ENCODE assay signal across 24 cellular contexts in the genomic region with DNA sequence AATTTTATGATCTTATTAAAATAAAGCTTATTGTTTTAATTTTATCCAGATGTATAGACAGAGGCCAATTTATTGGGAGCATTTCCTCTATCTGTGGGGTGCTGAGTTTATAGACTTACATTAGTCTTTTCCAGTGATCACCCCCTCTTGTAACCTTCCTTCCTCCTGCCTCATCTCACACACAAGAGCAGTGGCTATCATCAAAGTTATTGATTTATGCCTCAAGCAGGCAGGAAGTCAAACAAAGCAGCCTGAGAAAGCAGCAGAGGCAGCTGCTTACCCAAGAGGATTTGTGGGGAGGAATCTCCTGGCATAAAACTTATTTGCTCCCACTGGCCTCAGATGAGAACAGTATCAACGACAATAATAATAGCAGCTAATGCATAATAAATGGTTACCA. TPM values are rescaled to one million over a fixed set of nuclear protein-coding genes. Genes with fewer than 3 reads are reported as not detected.
DNase-seq lines count a peak whose midpoint lies in the region; TF ChIP-seq lines count a peak whose summit lies in the region.
"Had no signal": no experiment of that assay in that cellular context is flagged by ENCODE, and none has a peak within 500 bp of the region (broad histone marks: within the 10 kb centered on the region; RNA-seq: fewer than 3 reads in every experiment).

No MANE protein-coding gene starts in this region.

- no peaks in the 10 kb centered on the region for H3K9me3 Mint-ChIP-seq in progenitor cell of endocrine pancreas (ENCODE audit: low read depth)
- H3K9me3 Mint-ChIP-seq in immature natural killer cell: peaks cover 10 to 36% (median 12%) of the 10 kb centered on the region in 6 donors

- H3K36me3 Mint-ChIP-seq in progenitor cell of endocrine pancreas (ENCODE audit: insufficient read depth) (no peaks in the 10 kb centered on the region), immature natural killer cell (no peaks in the 10 kb centered on the region)
- H3K36me3 Mint-ChIP-seq: CD4-positive, CD25-positive, alpha-beta regulatory T cell; stimulated activated naive B cell treated with anti-CD40 and anti-IgM and Interleukin-4, amounts not matched to agents 10 μg/mL and 1 μg/mL and 100 μg/mL, for 72 hours had no signal

- no peak overlapping the region for H3K4me3 Mint-ChIP-seq in progenitor cell of endocrine pancreas (ENCODE audit: low read depth)
- no peak overlapping the region for H3K4me3 Mint-ChIP-seq in immature natural killer cell
- H3K4me3 Mint-ChIP-seq: activated naive CD4-positive, alpha-beta T cell treated with anti-CD3 and anti-CD28 coated beads for 36 hours; CD4-positive, CD25-positive, alpha-beta regulatory T cell; natural killer cell; stimulated activated naive B cell treated with anti-CD40 and anti-IgM and Interleukin-4, amounts not matched to agents 10 μg/mL and 1 μg/mL and 100 μg/mL, for 72 hours had no signal

- H3K27ac Mint-ChIP-seq in progenitor cell of endocrine pancreas: peak overlapping the region; percentile 11
- H3K27ac Mint-ChIP-seq in immature natural killer cell: no peak overlapping the region
- H3K27ac Mint-ChIP-seq: activated naive CD4-positive, alpha-beta T cell treated with anti-CD3 and anti-CD28 coated beads for 36 hours; CD4-positive, CD25-positive, alpha-beta regulatory T cell; natural killer cell; stimulated activated naive B cell treated with anti-CD40 and anti-IgM and Interleukin-4, amounts not matched to agents 10 μg/mL and 1 μg/mL and 100 μg/mL, for 72 hours had no signal

- peak; percentile 24 for DNase-seq in DMS153 treated with DMSO at 0.1 percent for 48 hours (lab: John Stamatoyannopoulos, UW; ENCODE audit: unreplicated experiment)
- DNase-seq in LHCN-M2 (ENCODE audit: low read depth): peak; percentile 35
- no peak for DNase-seq in progenitor cell of endocrine pancreas (ENCODE audit: low spot score, unreplicated experiment)
- DNase-seq in DMS 273 treated with DMSO at 0.1 percent for 48 hours (lab: John Stamatoyannopoulos, UW): no peak
- no peak for DNase-seq in immature natural killer cell
- no peak for DNase-seq in stimulated activated CD4-positive, alpha-beta T cell treated with anti-CD3 and anti-CD28 coated beads, Interleukin-4, amount 100 ng/mL, for 1 hour
- DNase-seq: activated CD4-positive, alpha-beta T cell treated with anti-CD3 and anti-CD28 coated beads for 4 hours; activated naive CD4-positive, alpha-beta T cell treated with anti-CD3 and anti-CD28 coated beads for 36 hours; activated T-cell treated with anti-CD3 and anti-CD28 coated beads, Interleukin-2, amount 50 U/mL, for 48 hours; aorta; CD4-positive, CD25-positive, alpha-beta regulatory T cell; cerebellar nuclear complex; heart left ventricle; left lung; natural killer cell; NCI-H2171 treated with DMSO at 0.1 percent for 48 hours; NCI-H82; Right ventricle myocardium superior; stimulated activated naive B cell treated with anti-CD40 and anti-IgM and Interleukin-4, amounts not matched to agents 10 μg/mL and 1 μg/mL and 100 μg/mL, for 72 hours; uterus had no signal

- H3K4me1 Mint-ChIP-seq in progenitor cell of endocrine pancreas (ENCODE audit: low read depth): peaks cover 31% of the 10 kb centered on the region
- H3K4me1 Mint-ChIP-seq in immature natural killer cell: no peaks in the 10 kb centered on the region
- H3K4me1 Mint-ChIP-seq: CD4-positive, CD25-positive, alpha-beta regulatory T cell; natural killer cell; stimulated activated naive B cell treated with anti-CD40 and anti-IgM and Interleukin-4, amounts not matched to agents 10 μg/mL and 1 μg/mL and 100 μg/mL, for 72 hours had no signal

- peak overlapping the region; percentile 88 for H3K27ac ChIP-seq in VCaP
- H3K27ac ChIP-seq: heart left ventricle, left lung, parathyroid adenoma, skin epidermis, uterus had no signal

- no peak for TF ChIP-seq CTCF in VCaP (conservative IDR thresholded peaks at IDR 0.05)
- no peak for TF ChIP-seq CTCF in progenitor cell of endocrine pancreas (IDR thresholded peaks at IDR 0.05; ENCODE audit: unreplicated experiment)

- H3K27me3 Mint-ChIP-seq in progenitor cell of endocrine pancreas (peaks cover 4% of the 10 kb centered on the region), immature natural killer cell (ENCODE audit: low read depth in 3 of 3) (peaks cover 0 to 5% (median 0%) of the 10 kb centered on the region in 3 donors)

RNA-seq across cellular contexts. Expression of a gene that starts 26.3 kb away (rescaled TPM):
- 1.9 and 3.1 TPM in 2 replicates for total RNA-seq in LHCN-M2 (2014; rRNA removed)
- 1.7 TPM for polyA plus RNA-seq in LHCN-M2 (2012)
- total RNA-seq in progenitor cell of endocrine pancreas: 3.8 and 3.9 TPM in 2 replicates
- not detected for polyA plus RNA-seq in immature natural killer cell
- total RNA-seq: activated naive CD4-positive, alpha-beta T cell treated with anti-CD3 and anti-CD28 coated beads for 36 hours; CD4-positive, CD25-positive, alpha-beta regulatory T cell; natural killer cell; T-helper 1 cell treated with Interleukin-12 subunit alpha and Interleukin-12 subunit beta and Interleukin-4 antibody, amounts not matched to agents 30 ng/mL and 1 ng/mL, for 36 hours had no signal
- polyA plus RNA-seq: CD4-positive, CD25-positive, alpha-beta regulatory T cell had no signal

RNA-seq across cellular contexts. Expression of a gene that starts 56.9 kb away (rescaled TPM):
- total RNA-seq in LHCN-M2 (2014; rRNA removed): 2.8 and 5.9 TPM in 2 replicates
- polyA plus RNA-seq in LHCN-M2 (2012): 1.2 TPM
- total RNA-seq in progenitor cell of endocrine pancreas: 0.55 and 0.67 TPM in 2 replicates
- not detected for polyA plus RNA-seq in immature natural killer cell
- total RNA-seq: activated naive CD4-positive, alpha-beta T cell treated with anti-CD3 and anti-CD28 coated beads for 36 hours; aorta; CD4-positive, CD25-positive, alpha-beta regulatory T cell; natural killer cell; Right ventricle myocardium superior; T-helper 1 cell treated with Interleukin-12 subunit alpha and Interleukin-12 subunit beta and Interleukin-4 antibody, amounts not matched to agents 30 ng/mL and 1 ng/mL, for 36 hours had no signal
- polyA plus RNA-seq: CD4-positive, CD25-positive, alpha-beta regulatory T cell had no signal

Comparison
In these comparisons a context has a peak if more than half of its experiments do, and no peak if none do; other contexts are left out.
1. DNase-seq: peak in DMS153 treated with DMSO at 0.1 percent for 48 hours (single experiment) and LHCN-M2 (single experiment); none in progenitor cell of endocrine pancreas (single experiment), DMS 273 treated with DMSO at 0.1 percent for 48 hours (single experiment), immature natural killer cell (0 of 3) and stimulated activated CD4-positive, alpha-beta T cell treated with anti-CD3 and anti-CD28 coated beads, Interleukin-4, amount 100 ng/mL, for 1 hour (single experiment).